Comparison of ENCODE assay signal across 34 cellular contexts in genomic region chr6:78583079-78583478, GRCh38.
"Had no signal": no experiment of that assay in that cellular context is flagged by ENCODE, and none has a peak within 500 bp of the region (broad histone marks: within the 10 kb centered on the region; RNA-seq: fewer than 3 reads in every experiment).

No MANE protein-coding gene starts in this region.

- H3K9me3 ChIP-seq: MG63 had no signal

- DNase-seq: Karpas-422, KG1, MG63, MM.1S, MV-4-11, NCI-H1048, NCI-H1092, NCI-H1092 treated with DMSO at 0.1 percent for 48 hours, NCI-H1105, NCI-H1105 treated with DMSO at 0.1 percent for 48 hours, NCI-H1417, NCI-H1417 treated with DMSO at 0.1 percent for 48 hours, NCI-H1436, NCI-H1436 treated with DMSO at 0.1 percent for 48 hours, NCI-H146, NCI-H1694, NCI-H1694 treated with DMSO at 0.1 percent for 48 hours, NCI-H187, NCI-H187 treated with DMSO at 0.1 percent for 48 hours, NCI-H1930, NCI-H2029, NCI-H2029 treated with DMSO at 0.1 percent for 48 hours, NCI-H2081, NCI-H2081 treated with DMSO at 0.1 percent for 48 hours, NCI-H2107, NCI-H2171, NCI-H2171 treated with DMSO at 0.1 percent for 48 hours, NCI-H2227 treated with DMSO at 0.1 percent for 48 hours, NCI-H226, NCI-H345, NCI-H446, NCI-H446 treated with DMSO at 0.1 percent for 48 hours, NCI-H510A had no signal

- H3K4me2 ChIP-seq: KMS-11 had no signal

- H3K27ac ChIP-seq: KMS-11 had no signal

- H3K27me3 ChIP-seq: MG63 had no signal

- H3K36me3 ChIP-seq: MG63 had no signal

- H3K4me3 ChIP-seq: MG63 had no signal

- H3K9ac ChIP-seq: KMS-11 had no signal
